In the genomic region with DNA sequence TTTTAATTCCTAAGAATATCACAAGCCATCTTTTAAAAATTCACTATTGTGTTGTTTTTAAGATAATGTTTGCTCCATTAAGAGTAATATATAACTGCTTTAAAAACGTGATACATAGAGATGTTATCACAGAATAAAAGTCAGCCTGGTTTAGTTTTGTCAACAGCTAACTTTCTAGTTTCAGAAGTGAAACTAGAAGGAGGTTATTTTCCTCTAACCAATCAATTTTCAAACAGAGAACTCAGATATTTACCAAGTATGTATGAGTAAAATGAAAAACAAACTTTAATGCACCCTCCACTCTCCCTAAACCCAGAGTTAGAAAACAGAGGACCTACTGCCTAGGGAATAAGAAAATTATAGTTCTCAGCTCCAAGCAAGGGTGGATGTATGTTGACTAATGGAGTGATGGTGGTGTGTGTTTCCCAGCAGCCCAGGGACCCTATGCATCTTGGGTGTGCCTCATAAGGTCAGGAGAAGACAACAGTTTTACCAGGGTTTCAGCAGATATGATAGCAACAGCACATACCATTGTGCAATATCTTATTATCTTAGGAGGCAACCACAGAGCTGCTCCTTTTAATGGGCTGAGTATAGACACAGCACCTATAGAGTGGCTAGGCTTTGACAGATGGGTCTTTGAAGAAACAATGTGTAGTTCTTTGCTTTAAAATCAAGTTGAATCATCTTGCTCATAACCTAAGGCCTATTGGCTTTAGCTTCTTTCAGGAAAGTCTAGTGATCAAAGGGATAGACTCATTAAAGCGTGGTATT, we compare ENCODE assay signal across 32 cellular contexts. TPM values are rescaled to one million over a fixed set of nuclear protein-coding genes. Genes with fewer than 3 reads are reported as not detected.
DNase-seq lines count a peak whose midpoint lies in the region; FAIRE-seq and TF ChIP-seq lines count a peak whose summit lies in the region.
"Had no signal": no experiment of that assay in that cellular context is flagged by ENCODE, and none has a peak within 500 bp of the region (broad histone marks: within the 10 kb centered on the region; RNA-seq: fewer than 3 reads in every experiment).

No MANE protein-coding gene starts in this region.

- FAIRE-seq in H1 (lab: Jason Lieb, UNC), result peak; percentile 68
- FAIRE-seq: G401.6, HTR-8/SVneo had no signal

- CTCF ChIA-PET in H1 (lab: Charles Lee; ENCODE audit: partially characterized antibody), result interaction anchor here (1.3 to 2.1 kb wide), 3 partner anchors 17 to 63 kb away, joined by 3 to 7 read pairs (median 3); no protein-coding TSS in a partner anchor

- H3K18ac ChIP-seq in H1 (ENCODE audit: extremely low read depth, low read length), result peak overlapping the region; percentile 84
- H3K18ac ChIP-seq in neuronal stem cell (ENCODE audit: low read length), result no peak overlapping the region

- TF ChIP-seq CTCF in H1 (IDR thresholded peaks at IDR 0.05; ENCODE audit: control extremely low read depth in 1 of 3, insufficient read depth in 1 of 3, low read depth in 1 of 3, low read length in 3 of 3), result no peak

- no peak overlapping the region for H4K8ac ChIP-seq in H1 (ENCODE audit: extremely low read depth, insufficient read depth, low read length)
- no peak overlapping the region for H4K8ac ChIP-seq in neuronal stem cell (ENCODE audit: low read depth, low read length)

- peak overlapping the region; percentile 69; the same call in 1 of the 2 replicates for H2AK5ac ChIP-seq in H1 (ENCODE audit: low read depth, low read length)
- no peak overlapping the region for H2AK5ac ChIP-seq in neuronal stem cell (ENCODE audit: low read depth, low read length)

- H3K4me1 ChIP-seq in H1 (replicated peaks in 1 of 4; ENCODE audit: control insufficient read depth in 3 of 4, insufficient read depth in 4 of 4, low read length in 3 of 4) (peaks cover 0 to 14% (median 5%) of the 10 kb centered on the region in 4 experiments; a peak in 6 of 7 replicates), neuronal stem cell (ENCODE audit: control insufficient read depth in 2 of 2, insufficient read depth in 1 of 2, low read depth in 1 of 2, low read length in 2 of 2) (peaks cover 4 to 9% of the 10 kb centered on the region in 2 donors)
- H3K4me1 ChIP-seq: ascending aorta, colonic mucosa, pancreas had no signal

- no peak overlapping the region; the same call in 1 of the 2 replicates for H2BK20ac ChIP-seq in H1 (ENCODE audit: low read length)

- H3K27ac ChIP-seq in H1 (ENCODE audit: low read depth, low read length) (no peak overlapping the region), neuronal stem cell (replicated peaks; ENCODE audit: low read length) (peak overlapping the region; percentile 4)
- H3K27ac ChIP-seq: 22Rv1, ascending aorta, C4-2B, cardiac muscle cell, colonic mucosa, pancreas, SK-N-MC had no signal

- peaks cover 0 to 18% (median 5%) of the 10 kb centered on the region in 4 experiments; a peak in 3 of 8 replicates for H3K36me3 ChIP-seq in H1 (ENCODE audit: control insufficient read depth in 2 of 4, insufficient read depth in 4 of 4, low read length in 3 of 4)
- H3K36me3 ChIP-seq in neuronal stem cell (replicated peaks in 1 of 2; ENCODE audit: control insufficient read depth in 2 of 2, insufficient read depth in 2 of 2, low read length in 2 of 2), result peaks cover 2 to 91% of the 10 kb centered on the region in 2 donors
- H3K36me3 ChIP-seq: ascending aorta, cardiac muscle cell, colonic mucosa, pancreas had no signal

- H3K27me3 ChIP-seq in H1 (replicated peaks in 1 of 4; ENCODE audit: control insufficient read depth in 3 of 4, extremely low read depth in 1 of 4, insufficient read depth in 3 of 4, low read length in 3 of 4) (no peaks in the 10 kb centered on the region), neuronal stem cell (ENCODE audit: control insufficient read depth in 3 of 3, insufficient read depth in 3 of 3, low read depth in 1 of 3, low read length in 3 of 3) (no peaks in the 10 kb centered on the region)
- H3K27me3 ChIP-seq: ascending aorta, cardiac muscle cell, colonic mucosa, pancreas had no signal

- peaks cover 0 to 47% of the 10 kb centered on the region in 2 experiments; a peak in 2 of 4 replicates for H3K79me2 ChIP-seq in H1 (ENCODE audit: control insufficient read depth in 1 of 2, insufficient read depth in 2 of 2, low read length in 2 of 2)

- H2BK5ac ChIP-seq in H1 (ENCODE audit: low read depth, low read length), result peak overlapping the region; percentile 94
- no peak overlapping the region for H2BK5ac ChIP-seq in neuronal stem cell (ENCODE audit: low read length)

- H3K9ac ChIP-seq in H1 (replicated peaks in 1 of 4; ENCODE audit: extremely low read depth in 1 of 4, low read depth in 3 of 4, low read length in 3 of 4) (no peak overlapping the region), neuronal stem cell (ENCODE audit: low read depth, low read length, poor library complexity) (no peak overlapping the region)

- H3K23ac ChIP-seq in H1 (ENCODE audit: insufficient read length) (no peak overlapping the region), neuronal stem cell (ENCODE audit: low read depth, low read length, poor library complexity) (no peak overlapping the region)

- H3K9me3 ChIP-seq in H1 (ENCODE audit: insufficient read depth in 2 of 2, low read depth in 1 of 2, low read length in 1 of 2), result no peaks in the 10 kb centered on the region
- peaks cover 1 to 14% of the 10 kb centered on the region in 2 donors for H3K9me3 ChIP-seq in neuronal stem cell (replicated peaks in 1 of 2; ENCODE audit: control insufficient read depth in 2 of 2, insufficient read depth in 1 of 2, low read depth in 1 of 2, low read length in 2 of 2)
- H3K9me3 ChIP-seq: ascending aorta, Caco-2, colonic mucosa, pancreas had no signal

- H3K56ac ChIP-seq in H1 (replicated peaks; ENCODE audit: insufficient read length, low read depth, low read length), result peak overlapping the region; percentile 47

- H3K23me2 ChIP-seq in H1 (ENCODE audit: low read depth, low read length), result 0 out of 2 replicates have a peak, but pooled peaks cover 2% of the 10 kb centered on the region

- WGBS in H1 (ENCODE audit: extremely low coverage in 1 of 2, insufficient coverage in 1 of 2, insufficient read length in 1 of 2, insufficient replicate concordance in 2 of 2, low coverage in 1 of 2, low lambda C conversion rate in 2 of 2, missing lambda C conversion rate in 1 of 2), 2 experiments, result 81% methylated on average over 2 of the region's 2 CpGs; no CpG with 5 or more reads in 1 of the 2 experiments
- no CpG with 5 or more reads among the region's 2 CpGs for WGBS in neuronal stem cell (ENCODE audit: extremely low coverage in 2 of 2, insufficient read length in 2 of 2, insufficient replicate concordance in 1 of 2), 2 donors

- peak overlapping the region; percentile 93 for H2BK15ac ChIP-seq in H1 (ENCODE audit: low read length)
- no peak overlapping the region for H2BK15ac ChIP-seq in neuronal stem cell (ENCODE audit: low read length)

- DNase-seq in NCI-H1417 (lab: John Stamatoyannopoulos, UW), result peak in 2 of 3 experiments; percentile 27 to 54
- DNase-seq in NCI-H1417 treated with DMSO at 0.1 percent for 48 hours (lab: John Stamatoyannopoulos, UW), result no peak
- peak; percentile 94 for DNase-seq in NCI-H69 (lab: John Stamatoyannopoulos, UW)
- no peak for DNase-seq in H1 (ENCODE audit: low read depth in 1 of 2, low spot score in 2 of 2)
- no peak for DNase-seq in neuronal stem cell (ENCODE audit: low spot score)
- DNase-seq in DMS 273 (lab: John Stamatoyannopoulos, UW; ENCODE audit: unreplicated experiment), result no peak
- DNase-seq in NCI-H1694 treated with DMSO at 0.1 percent for 48 hours (lab: John Stamatoyannopoulos, UW), result no peak
- no peak for DNase-seq in RPMI8226
- DNase-seq: activated CD8-positive, alpha-beta memory T cell treated with anti-CD3 and anti-CD28 coated beads, Interleukin-2, amount 10 ng/mL, durations not matched to agents 7 days and 5 days; activated gamma-delta T cell treated with Interleukin-2 at 50 U/mL for 16 hours; activated naive CD8-positive, alpha-beta T cell treated with anti-CD3 and anti-CD28 coated beads, Interleukin-2, amount 10 ng/mL, durations not matched to agents 7 days and 5 days; activated T-cell treated with anti-CD3 and anti-CD28 coated beads, Interleukin-2, amount 50 U/mL, for 4 hours; Caco-2; colonic mucosa; DMS79; effector CD8-positive, alpha-beta T cell; GOT3; left cardiac atrium; NCI-H446; nephron progenitor cell; pancreas; stimulated activated CD4-positive, alpha-beta T cell treated with anti-CD3 and anti-CD28 coated beads, Interleukin-1b, Interleukin-23, amount 100 ng/mL, for 48 hours; stimulated activated naive CD8-positive, alpha-beta T cell treated with anti-CD3 and anti-CD28 coated beads, Interleukin-15, Interleukin-2, amounts not matched to agents 100 U/mL and 50 U/mL, for 24 hours had no signal

- H4K91ac ChIP-seq in H1 (replicated peaks; ENCODE audit: insufficient read length, low read length) (peak overlapping the region; percentile 94), neuronal stem cell (ENCODE audit: low read depth, low read length, poor library complexity) (no peak overlapping the region)

- no peak for TF ChIP-seq RAD21 in H1 (IDR thresholded peaks at IDR 0.05 in 1 of 2, conservative IDR thresholded peaks at IDR 0.05 in 1 of 2; ENCODE audit: low read depth in 2 of 2, low read length in 2 of 2)

- H2BK12ac ChIP-seq in H1 (ENCODE audit: low read depth, low read length) (peak overlapping the region; percentile 96), neuronal stem cell (ENCODE audit: low read length) (no peak overlapping the region)

- H3K14ac ChIP-seq in H1 (ENCODE audit: insufficient read length) (no peak overlapping the region), neuronal stem cell (ENCODE audit: low read length) (no peak overlapping the region)

- H3K4me3 ChIP-seq in H1 (ENCODE audit: extremely low read depth in 1 of 4, insufficient read depth in 2 of 4, low read depth in 3 of 4, low read length in 4 of 4), result no peak overlapping the region
- no peak overlapping the region for H3K4me3 ChIP-seq in neuronal stem cell (ENCODE audit: low read length in 2 of 2)
- H3K4me3 ChIP-seq: ascending aorta, cardiac muscle cell, colonic mucosa, pancreas, SK-N-MC had no signal

- H4K5ac ChIP-seq in H1 (ENCODE audit: insufficient read length, low read depth, low read length), result peak overlapping the region; percentile 65

- no peaks in the 10 kb centered on the region for H4K20me1 ChIP-seq in H1 (replicated peaks in 1 of 2; ENCODE audit: control insufficient read depth in 1 of 2, insufficient read depth in 2 of 2, low read length in 2 of 2)

- H3K4me2 ChIP-seq in H1 (ENCODE audit: insufficient read depth in 1 of 2, low read depth in 2 of 2, low read length in 2 of 2) (no peak overlapping the region; a peak in 1 of 4 replicates), neuronal stem cell (ENCODE audit: insufficient read depth, low read length, poor library complexity, severe bottlenecking) (no peak overlapping the region)

- TF ChIP-seq EP300 in H1 (IDR thresholded peaks at IDR 0.05; ENCODE audit: borderline replicate concordance in 1 of 2, low read depth in 2 of 2, low read length in 2 of 2), result no peak

- H2BK120ac ChIP-seq in H1 (replicated peaks; ENCODE audit: low read depth, low read length) (peak overlapping the region; percentile 9), neuronal stem cell (ENCODE audit: low read depth, low read length) (no peak overlapping the region)

- POLR2A ChIA-PET in H1 (lab: Charles Lee; ENCODE audit: partially characterized antibody), result interaction anchor here (0.8 kb wide), 1 partner anchor 22 kb away, joined by 3 read pairs; no protein-coding TSS in a partner anchor

- TF ChIP-seq POLR2A in H1 (IDR thresholded peaks at IDR 0.05; ENCODE audit: control extremely low read depth in 1 of 2, low read depth in 2 of 2, low read length in 2 of 2), result no peak

- H3K4ac ChIP-seq in H1 (replicated peaks; ENCODE audit: insufficient read length, low read depth, low read length) (peak overlapping the region; percentile 87), neuronal stem cell (ENCODE audit: low read length) (no peak overlapping the region)

- peaks cover 3% of the 10 kb centered on the region; the same call in 1 of the 2 replicates for H3K79me1 ChIP-seq in H1 (ENCODE audit: low read depth, low read length)
- peaks cover 1% of the 10 kb centered on the region for H3K79me1 ChIP-seq in neuronal stem cell (ENCODE audit: low read depth, low read length)

- H2AFZ ChIP-seq in H1 (ENCODE audit: low read length) (no peak overlapping the region), neuronal stem cell (ENCODE audit: low read length) (no peak overlapping the region)

RNA-seq across cellular contexts. Expression of gene PTPRZ1, which starts 58.4 kb away (rescaled TPM):
- 123 and 135 TPM in 2 replicates for total RNA-seq in H1 (2021; fragmentation: NEBNext Ultra II Directional; extraction: Animal tissue kit (Norgen Biotek cat#: 25700))
- 70.1 and 112 TPM in 2 replicates for polyA plus RNA-seq in H1 (2011; rRNA removed)
- polyA plus RNA-seq in H1 (2011; cell fraction: cytosol; rRNA removed), result 122 TPM
- polyA plus RNA-seq in H1 (2011; cell fraction: nucleus; rRNA removed), result 120 TPM
- 103 to 173 TPM (median 139 TPM) in 4 replicates for polyA plus RNA-seq in H1 (2012, experiment 1 of 2)
- 9.4 TPM for polyA plus RNA-seq in H1 (2012, experiment 2 of 2)
- 145 TPM for polyA plus RNA-seq in H1 (2013, experiment 1 of 2)
- polyA plus RNA-seq in H1 (2013, experiment 2 of 2), result 124 TPM
- polyA minus RNA-seq in H1 (2011; rRNA and poly(A)+ RNA removed), result 258 and 416 TPM in 2 replicates
- polyA minus RNA-seq in H1 (2011; cell fraction: cytosol; rRNA and poly(A)+ RNA removed), result 110 TPM
- polyA minus RNA-seq in H1 (2011; cell fraction: nucleus; rRNA and poly(A)+ RNA removed), result 571 TPM
- polyA plus RNA-seq in neuronal stem cell (2013, experiment 1 of 2), result 111 TPM
- polyA plus RNA-seq in neuronal stem cell (2013, experiment 2 of 2), result 116 TPM
- total RNA-seq: activated CD8-positive, alpha-beta memory T cell treated with anti-CD3 and anti-CD28 coated beads, Interleukin-2, amount 10 ng/mL, durations not matched to agents 7 days and 5 days; activated naive CD8-positive, alpha-beta T cell treated with anti-CD3 and anti-CD28 coated beads, Interleukin-2, amount 10 ng/mL, durations not matched to agents 7 days and 5 days; Caco-2; epithelial cell of proximal tubule; T-helper 1 cell treated with Interleukin-12 subunit alpha and Interleukin-12 subunit beta and Interleukin-4 antibody, amounts not matched to agents 30 ng/mL and 1 ng/mL, for 36 hours had no signal

Comparison
In these comparisons a context has a peak if more than half of its experiments do, and no peak if none do; other contexts are left out.
1. DNase-seq: peak in NCI-H1417 (2 of 3) and NCI-H69 (single experiment); none in NCI-H1417 treated with DMSO at 0.1 percent for 48 hours (single experiment), H1 (0 of 2), neuronal stem cell (single experiment), DMS 273 (single experiment), NCI-H1694 treated with DMSO at 0.1 percent for 48 hours (single experiment) and RPMI8226 (single experiment).